16 cellular contexts compared by ENCODE assay signal in genomic region chr13:93655132-93655531, GRCh38.
DNase-seq lines count a peak whose midpoint lies in the region; ATAC-seq and TF ChIP-seq lines count a peak whose summit lies in the region.
"Had no signal": no experiment of that assay in that cellular context is flagged by ENCODE, and none has a peak within 500 bp of the region (broad histone marks: within the 10 kb centered on the region; RNA-seq: fewer than 3 reads in every experiment).

No MANE protein-coding gene starts in this region.

- H3K9me3 Mint-ChIP-seq in activated CD8-positive, alpha-beta T cell treated with anti-CD3 and anti-CD28 coated beads, Interleukin-2, amount 10 ng/mL, durations not matched to agents 7 days and 5 days (ENCODE audit: insufficient read depth), result no peaks in the 10 kb centered on the region
- H3K9me3 Mint-ChIP-seq: CD8-positive, alpha-beta T cell had no signal

- H3K4me3 Mint-ChIP-seq in activated CD8-positive, alpha-beta T cell treated with anti-CD3 and anti-CD28 coated beads, Interleukin-2, amount 10 ng/mL, durations not matched to agents 7 days and 5 days, result no peak overlapping the region
- H3K4me3 Mint-ChIP-seq: CD4-positive, CD25-positive, alpha-beta regulatory T cell; CD8-positive, alpha-beta T cell had no signal

- H3F3A ChIP-seq in SK-N-SH (replicated peaks; ENCODE audit: insufficient read depth), result no peaks in the 10 kb centered on the region

- no peaks in the 10 kb centered on the region for H4K20me1 ChIP-seq in SK-N-SH (ENCODE audit: insufficient read depth)
- H4K20me1 ChIP-seq: BLaER1 had no signal

- H3K27ac Mint-ChIP-seq in activated CD8-positive, alpha-beta T cell treated with anti-CD3 and anti-CD28 coated beads, Interleukin-2, amount 10 ng/mL, durations not matched to agents 7 days and 5 days, result no peak overlapping the region
- H3K27ac Mint-ChIP-seq: CD4-positive, CD25-positive, alpha-beta regulatory T cell; CD8-positive, alpha-beta T cell had no signal

- no peaks in the 10 kb centered on the region for H3K36me3 ChIP-seq in SK-N-SH (replicated peaks in 1 of 2; ENCODE audit: control insufficient read depth in 1 of 2, insufficient read depth in 2 of 2, low read length in 1 of 2)
- H3K36me3 ChIP-seq: BLaER1 had no signal

- no peak for TF ChIP-seq CTCF in SK-N-SH (IDR thresholded peaks at IDR 0.05)

- whole genome bisulfite sequencing in SK-N-SH (ENCODE audit: low lambda C conversion rate), result 77% methylated on average over 4 of the region's 4 CpGs

- no peak overlapping the region for H2AFZ ChIP-seq in SK-N-SH (ENCODE audit: low read depth)
- H2AFZ ChIP-seq: GM23248 had no signal

- H3K9me3 ChIP-seq in SK-N-SH, result no peaks in the 10 kb centered on the region; the same call in 1 of the 2 replicates
- H3K9me3 ChIP-seq: BLaER1, Caco-2 had no signal

- no peaks in the 10 kb centered on the region for H3K9me2 ChIP-seq in SK-N-SH

- H3K27me3 ChIP-seq in SK-N-SH (ENCODE audit: insufficient read depth), result no peaks in the 10 kb centered on the region
- H3K27me3 ChIP-seq: BLaER1 had no signal

- ATAC-seq in SK-N-SH treated with all-trans-retinoic acid at 6 μM for 48 hours (no peak), HG02588 (IDR thresholded peaks at IDR 0.05; ENCODE audit: unreplicated experiment) (no peak), GM21367 (IDR thresholded peaks at IDR 0.05; ENCODE audit: unreplicated experiment) (no peak)
- ATAC-seq in activated CD8-positive, alpha-beta T cell treated with anti-CD3 and anti-CD28 coated beads, Interleukin-2, amount 10 ng/mL, durations not matched to agents 7 days and 5 days, result no peak
- ATAC-seq: CD8-positive, alpha-beta T cell had no signal

- no peak for TF ChIP-seq RAD21 in SK-N-SH (IDR thresholded peaks at IDR 0.05; ENCODE audit: low read length)

- no peaks in the 10 kb centered on the region for H3K79me2 ChIP-seq in SK-N-SH (ENCODE audit: insufficient read depth)

- H3K27ac ChIP-seq in SK-N-SH (ENCODE audit: low read depth in 2 of 2, low read length in 1 of 2), result no peak overlapping the region
- H3K27ac ChIP-seq: BLaER1, C4-2B, GM23248 had no signal

- CTCF ChIA-PET in SK-N-SH (lab: Yijun Ruan, JAX), result no interaction called here
- CTCF ChIA-PET in activated CD8-positive, alpha-beta T cell treated with anti-CD3 and anti-CD28 coated beads, Interleukin-2, amount 10 ng/mL, durations not matched to agents 7 days and 5 days (lab: Charles Lee), result no interaction called here

- H3K36me3 Mint-ChIP-seq in activated CD8-positive, alpha-beta T cell treated with anti-CD3 and anti-CD28 coated beads, Interleukin-2, amount 10 ng/mL, durations not matched to agents 7 days and 5 days (ENCODE audit: low read depth), result no peaks in the 10 kb centered on the region
- H3K36me3 Mint-ChIP-seq: CD4-positive, CD25-positive, alpha-beta regulatory T cell; CD8-positive, alpha-beta T cell had no signal

- H3K4me2 ChIP-seq in SK-N-SH, result no peak overlapping the region
- H3K4me2 ChIP-seq: BLaER1 had no signal

- H3K4me1 Mint-ChIP-seq in activated CD8-positive, alpha-beta T cell treated with anti-CD3 and anti-CD28 coated beads, Interleukin-2, amount 10 ng/mL, durations not matched to agents 7 days and 5 days (ENCODE audit: low read depth), result no peaks in the 10 kb centered on the region
- H3K4me1 Mint-ChIP-seq: CD4-positive, CD25-positive, alpha-beta regulatory T cell had no signal

- POLR2A ChIA-PET in SK-N-SH (lab: Yijun Ruan, JAX), result no interaction called here
- POLR2A ChIA-PET in activated CD8-positive, alpha-beta T cell treated with anti-CD3 and anti-CD28 coated beads, Interleukin-2, amount 10 ng/mL, durations not matched to agents 7 days and 5 days (lab: Charles Lee), result no interaction called here

- DNase-seq in SK-N-SH (no peak), DMS 273 treated with DMSO at 0.1 percent for 48 hours (lab: John Stamatoyannopoulos, UW) (peak; percentile 58), inferior parietal cortex (ENCODE audit: extremely low spot score) (peak; percentile 48)
- no peak for DNase-seq in activated CD8-positive, alpha-beta T cell treated with anti-CD3 and anti-CD28 coated beads, Interleukin-2, amount 10 ng/mL, durations not matched to agents 7 days and 5 days
- DNase-seq: Caco-2; CD4-positive, CD25-positive, alpha-beta regulatory T cell; CD8-positive, alpha-beta T cell; DND-41; GM23248; H7; HCEC 1CT had no signal

- no peaks in the 10 kb centered on the region for H3K27me3 Mint-ChIP-seq in activated CD8-positive, alpha-beta T cell treated with anti-CD3 and anti-CD28 coated beads, Interleukin-2, amount 10 ng/mL, durations not matched to agents 7 days and 5 days (ENCODE audit: low read depth)
- H3K27me3 Mint-ChIP-seq: CD4-positive, CD25-positive, alpha-beta regulatory T cell had no signal

- H3K4me1 ChIP-seq in SK-N-SH (ENCODE audit: control insufficient read depth in 1 of 2, insufficient read depth in 2 of 2, low read depth in 1 of 2, low read length in 1 of 2), result peaks cover 0 to 4% of the 10 kb centered on the region in 2 experiments; a peak in 1 of 4 replicates
- H3K4me1 ChIP-seq: BLaER1, Caco-2 had no signal

- H3K9ac ChIP-seq in SK-N-SH, result no peak overlapping the region
- H3K9ac ChIP-seq: BLaER1, GM23248 had no signal

- TF ChIP-seq EP300 in SK-N-SH (IDR thresholded peaks at IDR 0.05; ENCODE audit: borderline replicate concordance in 1 of 2, low read depth in 1 of 2, low read length in 1 of 2), result no peak

- no peak overlapping the region for H3K4me3 ChIP-seq in SK-N-SH (ENCODE audit: low read depth in 2 of 2, low read length in 1 of 2)
- H3K4me3 ChIP-seq: BLaER1, GM23248 had no signal

TF ChIP-seq in SK-N-SH treated with all-trans-retinoic acid at 6 μM for 48 hours, 23 proteins besides CTCF, POLR2A, EP300 and RAD21 (continues in another document):
- no peak for TF ChIP-seq ZFP3 (CRISPR knock-in tag; IDR thresholded peaks at IDR 0.05)
- TF ChIP-seq ISL1 (CRISPR knock-in tag; IDR thresholded peaks at IDR 0.05), result peak; percentile 81
- TF ChIP-seq CREB5 (CRISPR knock-in tag; IDR thresholded peaks at IDR 0.05; ENCODE audit: low read depth), result no peak
- no peak for TF ChIP-seq BACH2 (CRISPR knock-in tag; IDR thresholded peaks at IDR 0.05; ENCODE audit: borderline replicate concordance)
- TF ChIP-seq PATZ1 (CRISPR knock-in tag; IDR thresholded peaks at IDR 0.05; ENCODE audit: borderline replicate concordance), result peak; percentile 69; the same call in 1 of the 2 replicates

TF ChIP-seq in SK-N-SH, 30 proteins besides CTCF, POLR2A, EP300 and RAD21:
- TF ChIP-seq TAF1 (IDR thresholded peaks at IDR 0.05; ENCODE audit: borderline replicate concordance, low read depth, low read length) (no peak), ELF1 (IDR thresholded peaks at IDR 0.05) (no peak), FOXJ3 (CRISPR knock-in tag; IDR thresholded peaks at IDR 0.05) (no peak), RXRA (IDR thresholded peaks at IDR 0.05; ENCODE audit: borderline replicate concordance, low read depth) (no peak), NRF1 (IDR thresholded peaks at IDR 0.05; ENCODE audit: low read depth, low read length) (no peak)

Comparison
In these comparisons a context has a peak if more than half of its experiments do, and no peak if none do; other contexts are left out.
1. DNase-seq: peak in DMS 273 treated with DMSO at 0.1 percent for 48 hours (single experiment) and inferior parietal cortex (single experiment); none in SK-N-SH (single experiment) and activated CD8-positive, alpha-beta T cell treated with anti-CD3 and anti-CD28 coated beads, Interleukin-2, amount 10 ng/mL, durations not matched to agents 7 days and 5 days (single experiment).